Comparison of ENCODE assay signal across 1 cellular context in the genomic region with DNA sequence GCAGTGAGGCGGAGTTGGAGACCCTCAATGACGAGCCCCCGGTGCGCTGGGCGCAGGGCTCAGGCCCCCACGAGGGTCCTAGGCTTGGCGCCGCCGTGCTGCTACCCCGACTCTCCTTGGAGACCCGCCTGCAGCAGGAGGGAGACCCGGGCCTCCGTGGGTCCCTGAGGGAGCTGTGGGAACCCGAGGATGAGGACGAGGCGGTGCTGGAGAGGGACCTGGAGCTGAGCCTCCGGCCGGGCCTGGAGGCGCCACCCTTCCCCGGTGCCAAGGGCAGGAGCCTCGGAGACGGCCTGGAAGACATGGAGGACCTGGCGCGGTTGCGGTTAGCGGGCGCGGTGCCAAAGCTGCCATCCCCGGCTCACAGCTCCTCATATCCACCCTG.
TF ChIP-seq lines count a peak whose summit lies in the region.

No MANE protein-coding gene starts in this region.

TF ChIP-seq in GM23338, 12 proteins besides CTCF, POLR2A, EP300 and RAD21 (continued from another document):
- TF ChIP-seq ZNF462 (CRISPR knock-in tag; IDR thresholded peaks at IDR 0.05) (no peak), ZNF331 (CRISPR knock-in tag; IDR thresholded peaks at IDR 0.05; ENCODE audit: low read depth) (no peak), NANOG (IDR thresholded peaks at IDR 0.05; ENCODE audit: borderline replicate concordance) (no peak)
